ENCODE assay signal across 9 cellular contexts in the genomic region with DNA sequence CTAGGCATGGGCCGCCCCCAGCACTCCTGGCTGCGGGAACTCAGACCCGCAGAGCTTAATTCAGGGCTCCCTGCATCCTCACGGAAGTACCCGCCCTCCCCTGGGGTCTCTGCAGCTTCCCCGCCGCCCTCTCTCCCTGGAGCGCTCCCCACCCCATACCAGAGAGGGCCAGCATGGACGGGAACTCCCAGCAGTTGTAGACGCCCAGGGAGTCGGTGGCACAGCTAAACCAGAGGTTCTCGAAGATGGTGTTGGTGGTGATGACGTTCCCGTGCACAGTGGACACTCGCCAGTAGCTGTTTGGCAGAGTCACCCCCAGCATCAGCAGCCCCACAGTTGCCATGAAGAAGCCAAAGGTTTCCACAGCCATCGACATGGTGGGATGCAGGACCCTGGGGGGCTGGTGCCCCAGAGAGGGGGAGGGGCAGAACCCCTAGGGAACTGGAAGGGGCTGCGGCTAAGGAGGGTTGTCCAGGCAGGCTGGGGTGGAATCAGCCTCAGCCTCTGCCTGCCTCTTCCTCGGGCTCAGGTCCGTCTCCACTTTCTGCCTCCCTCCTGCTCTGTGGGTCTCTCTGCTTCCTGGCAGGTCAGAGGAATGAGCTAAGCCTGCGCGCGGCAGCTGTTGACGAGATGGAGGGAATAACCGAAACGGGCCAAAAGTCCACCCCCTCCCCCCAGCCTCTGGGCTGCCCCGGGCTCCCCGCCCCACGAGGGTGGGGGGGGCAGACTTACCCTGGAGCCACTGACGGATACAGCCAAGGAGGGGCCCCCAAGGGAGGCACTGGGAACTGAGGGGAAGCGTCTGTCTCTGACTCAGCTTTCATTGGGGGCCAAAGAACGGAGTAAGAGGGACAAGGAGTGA. TPM values are rescaled to one million over a fixed set of nuclear protein-coding genes. Genes with fewer than 3 reads are reported as not detected.
A peak's percentile ranks its signal among the peaks of the same experiment; 100 is the strongest.
DNase-seq lines count a peak whose midpoint lies in the region; ATAC-seq, FAIRE-seq and TF ChIP-seq lines count a peak whose summit lies in the region.
"Had no signal": no experiment of that assay in that cellular context is flagged by ENCODE, and none has a peak within 500 bp of the region (broad histone marks: within the 10 kb centered on the region; RNA-seq: fewer than 3 reads in every experiment).

Gene CLDN15 (minus strand): TSS at position 597 of the 862 bp plus-strand sequence. CDS start 221 bp downstream, at position 376.

- peaks cover 26% of the 10 kb centered on the region for H3K4me1 Mint-ChIP-seq in WTC11

- DNase-seq in D721Med (ENCODE audit: insufficient read length, low spot score) = peak; percentile 2
- no peak for DNase-seq in WTC11 (ENCODE audit: low spot score)
- DNase-seq in cardiac muscle cell (ENCODE audit: low read depth in 1 of 2, low spot score in 1 of 2) = peak in 1 of 2 donors; percentile 87
- DNase-seq in posterior vena cava (ENCODE audit: low spot score) = peak; percentile 94
- DNase-seq in SIG-M5 (lab: John Stamatoyannopoulos, UW) = no peak
- no peak for DNase-seq in foreskin melanocyte

- H3K36me3 Mint-ChIP-seq in WTC11 = peaks cover 4% of the 10 kb centered on the region; the same call in 1 of the 2 replicates

- H3K36me3 ChIP-seq in cardiac muscle cell = peaks cover 8% of the 10 kb centered on the region

- ATAC-seq in WTC11 = no peak
- ATAC-seq in HG02870 (IDR thresholded peaks at IDR 0.05; ENCODE audit: unreplicated experiment) = no peak
- no peak for ATAC-seq in GM18498 (IDR thresholded peaks at IDR 0.05; ENCODE audit: unreplicated experiment)

- intact Hi-C loops in posterior vena cava (cut with DNase I) = no loop called here

- peak within 1 kb of the TSS; percentile 51 for H3K27ac ChIP-seq in cardiac muscle cell
- H3K27ac ChIP-seq: SJSA1 had no signal

- FAIRE-seq in D721Med (lab: Jason Lieb, UNC) = no peak

- no peaks in the 10 kb centered on the region for H3K9me3 Mint-ChIP-seq in WTC11

- H3K27me3 ChIP-seq in cardiac muscle cell = no peaks in the 10 kb centered on the region
- H3K27me3 ChIP-seq: SJSA1 had no signal

- peak within 1 kb of the TSS; percentile 88 for H3K27ac Mint-ChIP-seq in WTC11

- POLR2A ChIA-PET in WTC11 (lab: Charles Lee) = interaction anchor here (1.1 kb wide), 1 partner anchor 11 kb away, joined by 3 read pairs; no protein-coding TSS in a partner anchor

- H3K4me3 Mint-ChIP-seq in WTC11 = no peak within 1 kb of the TSS

- H3K4me3 ChIP-seq in cardiac muscle cell = no peak within 1 kb of the TSS
- H3K4me3 ChIP-seq: SJSA1 had no signal

- CTCF ChIA-PET in WTC11 (lab: Charles Lee) = interaction anchor here (1.2 to 8.0 kb wide), 9 partner anchors 20 to 96 kb away, joined by 3 to 80 read pairs (median 4); partner anchors contain the start of genes PLOD3 and ZNHIT1

- no peak for TF ChIP-seq CTCF in D721Med (IDR thresholded peaks at IDR 0.05; ENCODE audit: insufficient read depth, missing control alignments)
- no peak for TF ChIP-seq CTCF in WTC11 (IDR thresholded peaks at IDR 0.05)
- TF ChIP-seq CTCF in cardiac muscle cell (IDR thresholded peaks at IDR 0.05; ENCODE audit: low read depth, low read length) = no peak

- H3K27me3 Mint-ChIP-seq in WTC11 (ENCODE audit: low read depth) = no peaks in the 10 kb centered on the region

- no peaks in the 10 kb centered on the region for H3K9me3 ChIP-seq in cardiac muscle cell (ENCODE audit: low read depth)
- H3K9me3 ChIP-seq: SJSA1 had no signal

- peaks cover 1% of the 10 kb centered on the region for H3K4me1 ChIP-seq in cardiac muscle cell (ENCODE audit: low read depth)
- H3K4me1 ChIP-seq: SJSA1 had no signal

TF ChIP-seq in WTC11, 78 proteins besides CTCF, POLR2A, EP300 and RAD21:
- no peak for TF ChIP-seq GRHL2 (CRISPR knock-in tag; IDR thresholded peaks at IDR 0.05; ENCODE audit: insufficient replicate concordance, severe bottlenecking)
- TF ChIP-seq PRDM15 (CRISPR knock-in tag; IDR thresholded peaks at IDR 0.05) = 0 out of 2 replicates have a peak, but pooled peaks have one; percentile 34
- TF ChIP-seq RELA (CRISPR knock-in tag; IDR thresholded peaks at IDR 0.05; ENCODE audit: borderline replicate concordance) = no peak

RNA-seq across cellular contexts. Expression of gene CLDN15, which starts in this region (rescaled TPM):
- 5.9 to 6.9 TPM (median 6.5 TPM) in 3 replicates for total RNA-seq in WTC11 (2021)
- total RNA-seq in cardiac muscle cell = 2.7 and 4.3 TPM in 2 replicates
- 2.8 and 3.2 TPM in 2 replicates for polyA plus RNA-seq in cardiac muscle cell
- total RNA-seq in posterior vena cava = 1 to 10 TPM; 4.9 to 5.1 TPM

Comparison
In these comparisons a context has a peak if more than half of its experiments do, and no peak if none do; other contexts are left out.
1. DNase-seq: peak in D721Med (single experiment) and posterior vena cava (single experiment); none in WTC11 (single experiment), SIG-M5 (single experiment) and foreskin melanocyte (single experiment).